1 cellular context compared by ENCODE assay signal in genomic region chr15:101070502-101071273, GRCh38.
TF ChIP-seq lines count a peak whose summit lies in the region.

No MANE protein-coding gene starts in this region.

TF ChIP-seq in HepG2, 621 proteins besides CTCF, POLR2A, EP300 and RAD21 (continued from another document and continues in another):
- no peak for TF ChIP-seq SNAPC4 (CRISPR knock-in tag; IDR thresholded peaks at IDR 0.05)
- peak; percentile 63; the same call in 1 of the 2 replicates for TF ChIP-seq ZNF749 (CRISPR knock-in tag; IDR thresholded peaks at IDR 0.05; ENCODE audit: borderline replicate concordance)
- TF ChIP-seq ZNF142 (CRISPR knock-in tag; IDR thresholded peaks at IDR 0.05) = 0 out of 2 replicates have a peak, but pooled peaks have one; percentile 32
- TF ChIP-seq KLF9 (CRISPR knock-in tag; IDR thresholded peaks at IDR 0.05; ENCODE audit: low read depth) = no peak
- TF ChIP-seq ATF6 (CRISPR knock-in tag; conservative IDR thresholded peaks at IDR 0.05) = no peak
- TF ChIP-seq E2F5 (CRISPR knock-in tag; conservative IDR thresholded peaks at IDR 0.05) = no peak
- TF ChIP-seq MLLT10 (CRISPR knock-in tag; IDR thresholded peaks at IDR 0.05) = no peak
- TF ChIP-seq GMEB2 (CRISPR knock-in tag; IDR thresholded peaks at IDR 0.05; ENCODE audit: low read depth) = no peak
- TF ChIP-seq BATF2 (CRISPR knock-in tag; IDR thresholded peaks at IDR 0.05) = no peak
- no peak for TF ChIP-seq ZIK1 (CRISPR knock-in tag; IDR thresholded peaks at IDR 0.05; ENCODE audit: borderline replicate concordance, low read depth)
- peak in 1 of 2 experiments; percentile 79; a peak in 2 of 4 replicates for TF ChIP-seq REST (IDR thresholded peaks at IDR 0.05; ENCODE audit: borderline replicate concordance in 1 of 2, low read depth in 1 of 2, low read length in 2 of 2)
- TF ChIP-seq PITX1 (CRISPR knock-in tag; IDR thresholded peaks at IDR 0.05) = no peak
- no peak for TF ChIP-seq ZNF563 (CRISPR knock-in tag; IDR thresholded peaks at IDR 0.05)
- TF ChIP-seq ZMYM2 (CRISPR knock-in tag; IDR thresholded peaks at IDR 0.05) = 0 out of 2 replicates have a peak, but pooled peaks have one; percentile 11
- TF ChIP-seq MED13 (CRISPR knock-in tag; IDR thresholded peaks at IDR 0.05) = peak; percentile 49; the same call in 1 of the 2 replicates
- no peak for TF ChIP-seq TCF7L2 (IDR thresholded peaks at IDR 0.05; ENCODE audit: low read depth, low read length)
- TF ChIP-seq AHR (CRISPR knock-in tag; IDR thresholded peaks at IDR 0.05) = no peak; the same call in 1 of the 2 replicates
- TF ChIP-seq PHB2 (IDR thresholded peaks at IDR 0.05; ENCODE audit: partially characterized antibody) = no peak
- no peak for TF ChIP-seq PBX3 (CRISPR knock-in tag; IDR thresholded peaks at IDR 0.05; ENCODE audit: borderline replicate concordance)
- TF ChIP-seq BCLAF1 (IDR thresholded peaks at IDR 0.05) = no peak
- no peak for TF ChIP-seq ATAD3A (CRISPR knock-in tag; IDR thresholded peaks at IDR 0.05)
- TF ChIP-seq CERS6 (CRISPR knock-in tag; IDR thresholded peaks at IDR 0.05) = no peak
